2 cellular contexts compared by ENCODE assay signal in the genomic region with DNA sequence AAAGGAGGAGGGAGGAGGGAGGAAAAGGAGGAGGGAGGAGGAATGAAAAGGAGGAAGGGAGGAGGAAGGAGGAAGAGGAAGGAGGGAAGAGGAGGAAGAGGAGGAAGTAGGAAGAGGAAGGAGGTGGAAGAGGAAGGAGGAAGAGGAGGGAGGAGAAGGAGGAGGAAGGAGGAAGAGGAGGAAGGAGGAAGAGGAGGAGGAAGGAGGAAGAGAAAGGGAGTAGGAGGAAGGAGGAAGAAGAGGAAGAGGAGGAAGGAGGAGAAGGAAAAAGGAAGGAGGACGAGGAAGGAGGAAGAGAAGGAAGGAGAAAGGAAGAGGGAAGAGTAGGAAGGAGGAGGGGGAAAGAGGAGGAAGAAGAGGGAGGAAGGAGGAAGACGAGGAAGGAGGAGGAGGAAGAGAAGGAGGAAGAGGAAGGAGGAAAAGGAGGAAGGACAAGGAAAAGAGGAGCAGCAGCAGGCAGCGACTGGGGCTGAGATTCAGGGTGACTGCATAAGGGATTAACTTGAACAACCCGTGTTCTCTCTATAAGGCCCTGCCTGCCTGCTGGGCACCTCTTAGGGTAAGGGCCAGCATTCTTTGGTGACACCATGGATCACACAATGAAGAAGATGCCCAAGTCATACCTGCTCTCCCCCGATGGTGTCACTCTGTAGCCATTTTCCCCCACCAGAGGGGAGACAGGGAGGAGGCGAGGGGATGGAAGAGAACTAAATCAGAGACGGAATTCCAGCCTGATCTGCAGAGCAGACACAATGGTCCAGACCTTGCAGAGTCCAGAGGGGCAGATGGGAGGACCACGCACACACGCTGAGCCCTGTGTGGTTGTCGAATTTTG.
TF ChIP-seq lines count a peak whose summit lies in the region.

No MANE protein-coding gene starts in this region.

TF ChIP-seq in SK-N-SH, 30 proteins besides CTCF, POLR2A, EP300 and RAD21:
- TF ChIP-seq, protein P1, sequence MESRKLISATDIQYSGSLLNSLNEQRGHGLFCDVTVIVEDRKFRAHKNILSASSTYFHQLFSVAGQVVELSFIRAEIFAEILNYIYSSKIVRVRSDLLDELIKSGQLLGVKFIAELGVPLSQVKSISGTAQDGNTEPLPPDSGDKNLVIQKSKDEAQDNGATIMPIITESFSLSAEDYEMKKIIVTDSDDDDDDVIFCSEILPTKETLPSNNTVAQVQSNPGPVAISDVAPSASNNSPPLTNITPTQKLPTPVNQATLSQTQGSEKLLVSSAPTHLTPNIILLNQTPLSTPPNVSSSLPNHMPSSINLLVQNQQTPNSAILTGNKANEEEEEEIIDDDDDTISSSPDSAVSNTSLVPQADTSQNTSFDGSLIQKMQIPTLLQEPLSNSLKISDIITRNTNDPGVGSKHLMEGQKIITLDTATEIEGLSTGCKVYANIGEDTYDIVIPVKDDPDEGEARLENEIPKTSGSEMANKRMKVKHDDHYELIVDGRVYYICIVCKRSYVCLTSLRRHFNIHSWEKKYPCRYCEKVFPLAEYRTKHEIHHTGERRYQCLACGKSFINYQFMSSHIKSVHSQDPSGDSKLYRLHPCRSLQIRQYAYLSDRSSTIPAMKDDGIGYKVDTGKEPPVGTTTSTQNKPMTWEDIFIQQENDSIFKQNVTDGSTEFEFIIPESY (IDR thresholded peaks at IDR 0.05; ENCODE audit: borderline replicate concordance, low read depth): no peak
- TF ChIP-seq, protein P2, sequence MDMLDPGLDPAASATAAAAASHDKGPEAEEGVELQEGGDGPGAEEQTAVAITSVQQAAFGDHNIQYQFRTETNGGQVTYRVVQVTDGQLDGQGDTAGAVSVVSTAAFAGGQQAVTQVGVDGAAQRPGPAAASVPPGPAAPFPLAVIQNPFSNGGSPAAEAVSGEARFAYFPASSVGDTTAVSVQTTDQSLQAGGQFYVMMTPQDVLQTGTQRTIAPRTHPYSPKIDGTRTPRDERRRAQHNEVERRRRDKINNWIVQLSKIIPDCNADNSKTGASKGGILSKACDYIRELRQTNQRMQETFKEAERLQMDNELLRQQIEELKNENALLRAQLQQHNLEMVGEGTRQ (IDR thresholded peaks at IDR 0.05; ENCODE audit: borderline replicate concordance, low read depth, low read length): no peak
- TF ChIP-seq, protein P3, sequence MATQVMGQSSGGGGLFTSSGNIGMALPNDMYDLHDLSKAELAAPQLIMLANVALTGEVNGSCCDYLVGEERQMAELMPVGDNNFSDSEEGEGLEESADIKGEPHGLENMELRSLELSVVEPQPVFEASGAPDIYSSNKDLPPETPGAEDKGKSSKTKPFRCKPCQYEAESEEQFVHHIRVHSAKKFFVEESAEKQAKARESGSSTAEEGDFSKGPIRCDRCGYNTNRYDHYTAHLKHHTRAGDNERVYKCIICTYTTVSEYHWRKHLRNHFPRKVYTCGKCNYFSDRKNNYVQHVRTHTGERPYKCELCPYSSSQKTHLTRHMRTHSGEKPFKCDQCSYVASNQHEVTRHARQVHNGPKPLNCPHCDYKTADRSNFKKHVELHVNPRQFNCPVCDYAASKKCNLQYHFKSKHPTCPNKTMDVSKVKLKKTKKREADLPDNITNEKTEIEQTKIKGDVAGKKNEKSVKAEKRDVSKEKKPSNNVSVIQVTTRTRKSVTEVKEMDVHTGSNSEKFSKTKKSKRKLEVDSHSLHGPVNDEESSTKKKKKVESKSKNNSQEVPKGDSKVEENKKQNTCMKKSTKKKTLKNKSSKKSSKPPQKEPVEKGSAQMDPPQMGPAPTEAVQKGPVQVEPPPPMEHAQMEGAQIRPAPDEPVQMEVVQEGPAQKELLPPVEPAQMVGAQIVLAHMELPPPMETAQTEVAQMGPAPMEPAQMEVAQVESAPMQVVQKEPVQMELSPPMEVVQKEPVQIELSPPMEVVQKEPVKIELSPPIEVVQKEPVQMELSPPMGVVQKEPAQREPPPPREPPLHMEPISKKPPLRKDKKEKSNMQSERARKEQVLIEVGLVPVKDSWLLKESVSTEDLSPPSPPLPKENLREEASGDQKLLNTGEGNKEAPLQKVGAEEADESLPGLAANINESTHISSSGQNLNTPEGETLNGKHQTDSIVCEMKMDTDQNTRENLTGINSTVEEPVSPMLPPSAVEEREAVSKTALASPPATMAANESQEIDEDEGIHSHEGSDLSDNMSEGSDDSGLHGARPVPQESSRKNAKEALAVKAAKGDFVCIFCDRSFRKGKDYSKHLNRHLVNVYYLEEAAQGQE (IDR thresholded peaks at IDR 0.05; ENCODE audit: low read depth, low read length): no peak
- TF ChIP-seq YY1 (IDR thresholded peaks at IDR 0.05; ENCODE audit: low read depth) (no peak), FOSL2 (IDR thresholded peaks at IDR 0.05; ENCODE audit: borderline replicate concordance, low read depth) (no peak), ELF1 (IDR thresholded peaks at IDR 0.05) (no peak), NRF1 (IDR thresholded peaks at IDR 0.05; ENCODE audit: low read depth, low read length) (no peak), CHD2 (IDR thresholded peaks at IDR 0.05; ENCODE audit: low read length, partially characterized antibody) (no peak), EZH2phosphoT487 (IDR thresholded peaks at IDR 0.05; ENCODE audit: borderline replicate concordance, low read depth) (no peak), RXRA (IDR thresholded peaks at IDR 0.05; ENCODE audit: borderline replicate concordance, low read depth) (no peak), POLR2AphosphoS5 (IDR thresholded peaks at IDR 0.05; ENCODE audit: low read depth, low read length) (no peak), GATA2 (CRISPR knock-in tag; IDR thresholded peaks at IDR 0.05) (no peak)
- TF ChIP-seq, protein P4, sequence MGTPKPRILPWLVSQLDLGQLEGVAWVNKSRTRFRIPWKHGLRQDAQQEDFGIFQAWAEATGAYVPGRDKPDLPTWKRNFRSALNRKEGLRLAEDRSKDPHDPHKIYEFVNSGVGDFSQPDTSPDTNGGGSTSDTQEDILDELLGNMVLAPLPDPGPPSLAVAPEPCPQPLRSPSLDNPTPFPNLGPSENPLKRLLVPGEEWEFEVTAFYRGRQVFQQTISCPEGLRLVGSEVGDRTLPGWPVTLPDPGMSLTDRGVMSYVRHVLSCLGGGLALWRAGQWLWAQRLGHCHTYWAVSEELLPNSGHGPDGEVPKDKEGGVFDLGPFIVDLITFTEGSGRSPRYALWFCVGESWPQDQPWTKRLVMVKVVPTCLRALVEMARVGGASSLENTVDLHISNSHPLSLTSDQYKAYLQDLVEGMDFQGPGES (IDR thresholded peaks at IDR 0.05; ENCODE audit: low read depth, low read length): no peak
- TF ChIP-seq, protein P5, sequence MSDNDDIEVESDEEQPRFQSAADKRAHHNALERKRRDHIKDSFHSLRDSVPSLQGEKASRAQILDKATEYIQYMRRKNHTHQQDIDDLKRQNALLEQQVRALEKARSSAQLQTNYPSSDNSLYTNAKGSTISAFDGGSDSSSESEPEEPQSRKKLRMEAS (IDR thresholded peaks at IDR 0.05; ENCODE audit: low read depth): no peak
- TF ChIP-seq, protein P6, sequence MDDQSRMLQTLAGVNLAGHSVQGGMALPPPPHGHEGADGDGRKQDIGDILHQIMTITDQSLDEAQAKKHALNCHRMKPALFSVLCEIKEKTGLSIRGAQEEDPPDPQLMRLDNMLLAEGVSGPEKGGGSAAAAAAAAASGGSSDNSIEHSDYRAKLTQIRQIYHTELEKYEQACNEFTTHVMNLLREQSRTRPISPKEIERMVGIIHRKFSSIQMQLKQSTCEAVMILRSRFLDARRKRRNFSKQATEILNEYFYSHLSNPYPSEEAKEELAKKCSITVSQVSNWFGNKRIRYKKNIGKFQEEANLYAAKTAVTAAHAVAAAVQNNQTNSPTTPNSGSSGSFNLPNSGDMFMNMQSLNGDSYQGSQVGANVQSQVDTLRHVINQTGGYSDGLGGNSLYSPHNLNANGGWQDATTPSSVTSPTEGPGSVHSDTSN (IDR thresholded peaks at IDR 0.05): no peak

TF ChIP-seq in SK-N-SH treated with all-trans-retinoic acid at 6 μM for 48 hours, 23 proteins besides CTCF, POLR2A, EP300 and RAD21 (continued from another document):
- no peak for TF ChIP-seq ZNF565 (CRISPR knock-in tag; conservative IDR thresholded peaks at IDR 0.05; ENCODE audit: low read depth)
